19 cellular contexts compared by ENCODE assay signal in the genomic region with DNA sequence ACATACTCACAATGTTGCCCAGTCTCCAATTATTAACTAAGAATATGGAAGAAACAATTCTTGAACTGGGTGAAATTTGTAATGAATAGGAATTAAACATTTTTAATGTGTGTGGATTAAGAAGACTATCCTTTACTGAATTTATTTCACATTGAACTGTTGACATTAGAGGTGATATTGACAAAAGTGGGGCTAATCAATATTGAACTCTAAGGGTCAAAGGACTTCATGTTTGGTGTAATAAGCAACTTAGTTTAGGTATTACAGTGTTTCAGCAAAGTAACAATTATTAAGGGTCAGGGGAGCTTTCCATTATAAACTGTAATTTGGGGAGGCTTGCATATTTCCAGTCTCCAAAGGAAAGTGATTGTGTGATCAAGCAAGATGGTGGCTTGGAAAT. TPM values are rescaled to one million over a fixed set of nuclear protein-coding genes. Genes with fewer than 3 reads are reported as not detected.
A peak's percentile ranks its signal among the peaks of the same experiment; 100 is the strongest.
DNase-seq lines count a peak whose midpoint lies in the region; ATAC-seq and TF ChIP-seq lines count a peak whose summit lies in the region.
"Had no signal": no experiment of that assay in that cellular context is flagged by ENCODE, and none has a peak within 500 bp of the region (broad histone marks: within the 10 kb centered on the region; RNA-seq: fewer than 3 reads in every experiment).

No MANE protein-coding gene starts in this region.

- H3K4me3 ChIP-seq in liver (ENCODE audit: low read depth in 1 of 3, low read length in 3 of 3), result no peak overlapping the region
- H3K4me3 ChIP-seq: A549; BLaER1 treated with 17β-estradiol and CSF1 and Interleukin-3, amounts not matched to agents 10 nM and 100 nM had no signal

- ATAC-seq in left lobe of liver (peak; percentile 53), HG03521 (IDR thresholded peaks at IDR 0.05; ENCODE audit: unreplicated experiment) (no peak)
- ATAC-seq: A549; CD8-positive, alpha-beta T cell had no signal

- H3K36me3 ChIP-seq in liver (ENCODE audit: control insufficient read depth in 4 of 4, insufficient read depth in 3 of 4, low read depth in 1 of 4, low read length in 3 of 4), result no peaks in the 10 kb centered on the region
- H3K36me3 ChIP-seq: BLaER1 treated with 17β-estradiol and CSF1 and Interleukin-3, amounts not matched to agents 10 nM and 100 nM had no signal

- peaks cover 6% of the 10 kb centered on the region for H3K9me3 Mint-ChIP-seq in mesothelial cell of epicardium
- H3K9me3 Mint-ChIP-seq: CD4-positive, alpha-beta T cell; CD8-positive, alpha-beta T cell had no signal

- H3K27me3 ChIP-seq in liver (ENCODE audit: control insufficient read depth in 4 of 4, insufficient read depth in 4 of 4, low read length in 3 of 4), result no peaks in the 10 kb centered on the region
- H3K27me3 ChIP-seq: BLaER1 treated with 17β-estradiol and CSF1 and Interleukin-3, amounts not matched to agents 10 nM and 100 nM had no signal

- no peak overlapping the region for H3K9ac ChIP-seq in liver (ENCODE audit: low read depth in 1 of 2, low read length in 2 of 2)
- H3K9ac ChIP-seq: BLaER1 treated with 17β-estradiol and CSF1 and Interleukin-3, amounts not matched to agents 10 nM and 100 nM had no signal

- no peaks in the 10 kb centered on the region for H3K27me3 Mint-ChIP-seq in mesothelial cell of epicardium (ENCODE audit: low read depth)
- H3K27me3 Mint-ChIP-seq: CD4-positive, alpha-beta T cell had no signal

- DNase-seq in left lobe of liver (ENCODE audit: low spot score) (no peak), mesothelial cell of epicardium (ENCODE audit: low spot score in 2 of 2, unreplicated experiment in 2 of 2) (no peak)
- no peak for DNase-seq in activated CD8-positive, alpha-beta memory T cell treated with anti-CD3 and anti-CD28 coated beads for 24 hours
- DNase-seq: AML-193; Caco-2; Calu3; CD4-positive, alpha-beta T cell; CD8-positive, alpha-beta T cell; DMS79 treated with DMSO at 0.1 percent for 48 hours; GF-D8 had no signal

- TF ChIP-seq CTCF in liver (IDR thresholded peaks at IDR 0.05; ENCODE audit: low read depth, low read length, missing input control) (no peak), mesothelial cell of epicardium (IDR thresholded peaks at IDR 0.05; ENCODE audit: unreplicated experiment) (no peak)

- H3K4me1 ChIP-seq in liver (ENCODE audit: control insufficient read depth in 4 of 4, insufficient read depth in 4 of 4, low read length in 3 of 4), result peaks cover 2 to 16% (median 8%) of the 10 kb centered on the region in 4 donors
- H3K4me1 ChIP-seq: A549, Caco-2 had no signal

- peak in 1 of 2 donors; percentile 28 for TF ChIP-seq RAD21 in liver (IDR thresholded peaks at IDR 0.05)

- H3K9me3 ChIP-seq in liver (ENCODE audit: control insufficient read depth in 4 of 4, low read length in 3 of 4), result no peaks in the 10 kb centered on the region
- H3K9me3 ChIP-seq: A549; BLaER1 treated with 17β-estradiol and CSF1 and Interleukin-3, amounts not matched to agents 10 nM and 100 nM; Caco-2 had no signal

- H3K36me3 Mint-ChIP-seq in mesothelial cell of epicardium, result peaks cover 5% of the 10 kb centered on the region
- H3K36me3 Mint-ChIP-seq: CD8-positive, alpha-beta T cell had no signal

- no peak overlapping the region for H3K4me3 Mint-ChIP-seq in mesothelial cell of epicardium
- H3K4me3 Mint-ChIP-seq: B cell; CD4-positive, alpha-beta T cell; CD8-positive, alpha-beta T cell had no signal

- H3K27ac Mint-ChIP-seq in mesothelial cell of epicardium, result peak overlapping the region; percentile 82
- H3K27ac Mint-ChIP-seq: B cell; CD4-positive, alpha-beta T cell; CD8-positive, alpha-beta T cell had no signal

- no peak overlapping the region for H3K27ac ChIP-seq in liver (ENCODE audit: low read depth in 1 of 2, low read length in 2 of 2)
- H3K27ac ChIP-seq: 22Rv1; A549; BLaER1 treated with 17β-estradiol and CSF1 and Interleukin-3, amounts not matched to agents 10 nM and 100 nM; C4-2B had no signal

- peaks cover 48% of the 10 kb centered on the region for H3K4me1 Mint-ChIP-seq in mesothelial cell of epicardium
- H3K4me1 Mint-ChIP-seq: B cell had no signal

TF ChIP-seq in liver, 16 proteins besides CTCF, POLR2A, EP300 and RAD21:
- TF ChIP-seq GABPA (IDR thresholded peaks at IDR 0.05 in 1 of 2, conservative IDR thresholded peaks at IDR 0.05 in 1 of 2), result no peak
- TF ChIP-seq, protein P1, sequence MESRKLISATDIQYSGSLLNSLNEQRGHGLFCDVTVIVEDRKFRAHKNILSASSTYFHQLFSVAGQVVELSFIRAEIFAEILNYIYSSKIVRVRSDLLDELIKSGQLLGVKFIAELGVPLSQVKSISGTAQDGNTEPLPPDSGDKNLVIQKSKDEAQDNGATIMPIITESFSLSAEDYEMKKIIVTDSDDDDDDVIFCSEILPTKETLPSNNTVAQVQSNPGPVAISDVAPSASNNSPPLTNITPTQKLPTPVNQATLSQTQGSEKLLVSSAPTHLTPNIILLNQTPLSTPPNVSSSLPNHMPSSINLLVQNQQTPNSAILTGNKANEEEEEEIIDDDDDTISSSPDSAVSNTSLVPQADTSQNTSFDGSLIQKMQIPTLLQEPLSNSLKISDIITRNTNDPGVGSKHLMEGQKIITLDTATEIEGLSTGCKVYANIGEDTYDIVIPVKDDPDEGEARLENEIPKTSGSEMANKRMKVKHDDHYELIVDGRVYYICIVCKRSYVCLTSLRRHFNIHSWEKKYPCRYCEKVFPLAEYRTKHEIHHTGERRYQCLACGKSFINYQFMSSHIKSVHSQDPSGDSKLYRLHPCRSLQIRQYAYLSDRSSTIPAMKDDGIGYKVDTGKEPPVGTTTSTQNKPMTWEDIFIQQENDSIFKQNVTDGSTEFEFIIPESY (IDR thresholded peaks at IDR 0.05), result peak; percentile 32
- TF ChIP-seq HNF4A (conservative IDR thresholded peaks at IDR 0.05), result peak; percentile 71 to 77
- peak; percentile 62 for TF ChIP-seq YY1 (IDR thresholded peaks at IDR 0.05)
- no peak for TF ChIP-seq JUND (IDR thresholded peaks at IDR 0.05)
- TF ChIP-seq SP1 (IDR thresholded peaks at IDR 0.05), result peak; percentile 71
- TF ChIP-seq, protein P2, sequence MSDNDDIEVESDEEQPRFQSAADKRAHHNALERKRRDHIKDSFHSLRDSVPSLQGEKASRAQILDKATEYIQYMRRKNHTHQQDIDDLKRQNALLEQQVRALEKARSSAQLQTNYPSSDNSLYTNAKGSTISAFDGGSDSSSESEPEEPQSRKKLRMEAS (IDR thresholded peaks at IDR 0.05), result peak; percentile 68
- peak; percentile 54 for TF ChIP-seq HNF4G (IDR thresholded peaks at IDR 0.05)
- peak; percentile 72 to 88 for TF ChIP-seq RXRA (IDR thresholded peaks at IDR 0.05)
- TF ChIP-seq, protein P3, sequence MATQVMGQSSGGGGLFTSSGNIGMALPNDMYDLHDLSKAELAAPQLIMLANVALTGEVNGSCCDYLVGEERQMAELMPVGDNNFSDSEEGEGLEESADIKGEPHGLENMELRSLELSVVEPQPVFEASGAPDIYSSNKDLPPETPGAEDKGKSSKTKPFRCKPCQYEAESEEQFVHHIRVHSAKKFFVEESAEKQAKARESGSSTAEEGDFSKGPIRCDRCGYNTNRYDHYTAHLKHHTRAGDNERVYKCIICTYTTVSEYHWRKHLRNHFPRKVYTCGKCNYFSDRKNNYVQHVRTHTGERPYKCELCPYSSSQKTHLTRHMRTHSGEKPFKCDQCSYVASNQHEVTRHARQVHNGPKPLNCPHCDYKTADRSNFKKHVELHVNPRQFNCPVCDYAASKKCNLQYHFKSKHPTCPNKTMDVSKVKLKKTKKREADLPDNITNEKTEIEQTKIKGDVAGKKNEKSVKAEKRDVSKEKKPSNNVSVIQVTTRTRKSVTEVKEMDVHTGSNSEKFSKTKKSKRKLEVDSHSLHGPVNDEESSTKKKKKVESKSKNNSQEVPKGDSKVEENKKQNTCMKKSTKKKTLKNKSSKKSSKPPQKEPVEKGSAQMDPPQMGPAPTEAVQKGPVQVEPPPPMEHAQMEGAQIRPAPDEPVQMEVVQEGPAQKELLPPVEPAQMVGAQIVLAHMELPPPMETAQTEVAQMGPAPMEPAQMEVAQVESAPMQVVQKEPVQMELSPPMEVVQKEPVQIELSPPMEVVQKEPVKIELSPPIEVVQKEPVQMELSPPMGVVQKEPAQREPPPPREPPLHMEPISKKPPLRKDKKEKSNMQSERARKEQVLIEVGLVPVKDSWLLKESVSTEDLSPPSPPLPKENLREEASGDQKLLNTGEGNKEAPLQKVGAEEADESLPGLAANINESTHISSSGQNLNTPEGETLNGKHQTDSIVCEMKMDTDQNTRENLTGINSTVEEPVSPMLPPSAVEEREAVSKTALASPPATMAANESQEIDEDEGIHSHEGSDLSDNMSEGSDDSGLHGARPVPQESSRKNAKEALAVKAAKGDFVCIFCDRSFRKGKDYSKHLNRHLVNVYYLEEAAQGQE (IDR thresholded peaks at IDR 0.05), result peak; percentile 25
- TF ChIP-seq, protein P4, sequence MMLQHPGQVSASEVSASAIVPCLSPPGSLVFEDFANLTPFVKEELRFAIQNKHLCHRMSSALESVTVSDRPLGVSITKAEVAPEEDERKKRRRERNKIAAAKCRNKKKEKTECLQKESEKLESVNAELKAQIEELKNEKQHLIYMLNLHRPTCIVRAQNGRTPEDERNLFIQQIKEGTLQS (IDR thresholded peaks at IDR 0.05), result no peak
- no peak for TF ChIP-seq NR2F2 (IDR thresholded peaks at IDR 0.05)
- no peak for TF ChIP-seq TAF1 (conservative IDR thresholded peaks at IDR 0.05)
- peak; percentile 87 for TF ChIP-seq FOXA1 (IDR thresholded peaks at IDR 0.05)
- TF ChIP-seq EGR1 (IDR thresholded peaks at IDR 0.05; ENCODE audit: low read depth in 2 of 2), result no peak
- peak; percentile 86 for TF ChIP-seq FOXA2 (IDR thresholded peaks at IDR 0.05)

RNA-seq across cellular contexts. Expression of a gene that starts 16.2 kb away (rescaled TPM):
- total RNA-seq in left lobe of liver, result 0.45 TPM
- total RNA-seq in liver, result under 1 TPM in 1 of 2 donors, not detected in 1; 0.17 TPM
- not detected for polyA plus RNA-seq in liver
- total RNA-seq in mesothelial cell of epicardium, result 0.86 to 1.2 TPM (median 0.91 TPM) in 3 replicates
- total RNA-seq: A172; B cell; Caco-2; Calu3; CD4-positive, alpha-beta T cell; CD8-positive, alpha-beta T cell had no signal
- polyA plus RNA-seq: A549, BJ had no signal
